Comparison of ENCODE assay signal across 30 cellular contexts in genomic region chr15:27770769-27771554, GRCh38.
"Had no signal": no experiment of that assay in that cellular context is flagged by ENCODE, and none has a peak within 500 bp of the region (broad histone marks: within the 10 kb centered on the region; RNA-seq: fewer than 3 reads in every experiment).

No MANE protein-coding gene starts in this region.

- H3K4me1 Mint-ChIP-seq: natural killer cell; stimulated activated memory B cell treated with anti-CD40 and anti-IgM and Interleukin-4, amounts not matched to agents 10 μg/mL and 1 μg/mL and 100 μg/mL, for 72 hours; stimulated activated naive CD8-positive, alpha-beta T cell treated with anti-CD3 and anti-CD28 coated beads, Interleukin-15, amount 100 ng/mL, for 72 hours had no signal

- H3K4me3 ChIP-seq: neural progenitor cell, ovary, psoas muscle, skin epidermis, smooth muscle cell, spleen, suprapubic skin, tibial artery, transverse colon, upper lobe of left lung, uterus had no signal

- H3K27ac ChIP-seq: neural progenitor cell, ovary, parathyroid adenoma, psoas muscle, skin epidermis, spleen, suprapubic skin, testis, tibial artery, transverse colon, upper lobe of left lung, uterus had no signal

- H3K9ac ChIP-seq: neural progenitor cell, parathyroid adenoma had no signal

- H3K36me3 ChIP-seq: neural progenitor cell, ovary, spleen, suprapubic skin, tibial artery, transverse colon, upper lobe of left lung, uterus had no signal

- ATAC-seq: natural killer cell; psoas muscle; sciatic nerve; stimulated activated naive CD8-positive, alpha-beta T cell treated with anti-CD3 and anti-CD28 coated beads, Interleukin-15, Interleukin-2, amounts not matched to agents 100 U/mL and 50 U/mL, for 24 hours had no signal

- H3K36me3 Mint-ChIP-seq: naive B cell; neural progenitor cell; stimulated activated memory B cell treated with anti-CD40 and anti-IgM and Interleukin-4, amounts not matched to agents 10 μg/mL and 1 μg/mL and 100 μg/mL, for 72 hours had no signal

- H3K4me3 Mint-ChIP-seq: naive B cell; natural killer cell; nephron; neural progenitor cell; stimulated activated memory B cell treated with anti-CD40 and anti-IgM and Interleukin-4, amounts not matched to agents 10 μg/mL and 1 μg/mL and 100 μg/mL, for 72 hours; stimulated activated naive CD8-positive, alpha-beta T cell treated with anti-CD3 and anti-CD28 coated beads, Interleukin-15, amount 100 ng/mL, for 72 hours had no signal

- H3K27ac Mint-ChIP-seq: naive B cell; natural killer cell; nephron; neural progenitor cell; progenitor cell of endocrine pancreas; stimulated activated memory B cell treated with anti-CD40 and anti-IgM and Interleukin-4, amounts not matched to agents 10 μg/mL and 1 μg/mL and 100 μg/mL, for 72 hours; stimulated activated naive CD8-positive, alpha-beta T cell treated with anti-CD3 and anti-CD28 coated beads, Interleukin-15, amount 100 ng/mL, for 72 hours had no signal

- H3K27me3 Mint-ChIP-seq: naive B cell; progenitor cell of endocrine pancreas; stimulated activated memory B cell treated with anti-CD40 and anti-IgM and Interleukin-4, amounts not matched to agents 10 μg/mL and 1 μg/mL and 100 μg/mL, for 72 hours; stimulated activated naive CD8-positive, alpha-beta T cell treated with anti-CD3 and anti-CD28 coated beads, Interleukin-15, amount 100 ng/mL, for 72 hours had no signal

- H3K4me1 ChIP-seq: neural progenitor cell, parathyroid adenoma, psoas muscle, spleen, suprapubic skin, testis, tibial artery, transverse colon, upper lobe of left lung, uterus had no signal

- H3K79me2 ChIP-seq: parathyroid adenoma had no signal

- H3K4me2 ChIP-seq: neural progenitor cell, smooth muscle cell had no signal

- H3K27me3 ChIP-seq: neural progenitor cell, ovary, spleen, suprapubic skin, testis, tibial artery, transverse colon, upper lobe of left lung, uterus had no signal

- H3K9me3 ChIP-seq: psoas muscle, suprapubic skin, testis, tibial artery, uterus had no signal

- DNase-seq: naive B cell; natural killer cell; occipital lobe; ovary; psoas muscle; right cardiac atrium; spleen; stimulated activated CD4-positive, alpha-beta T cell treated with anti-CD3 and anti-CD28 coated beads, Interleukin-12 subunit alpha, Interleukin-12 subunit beta, amount 100 ng/mL, for 4 hours; stimulated activated CD4-positive, alpha-beta T cell treated with anti-CD3 and anti-CD28 coated beads, Interleukin-1b, Interleukin-23, amount 100 ng/mL, for 48 hours; stimulated activated CD4-positive, alpha-beta T cell treated with anti-CD3 and anti-CD28 coated beads, Interleukin-4, amount 100 ng/mL, for 1 hour; stimulated activated CD4-positive, alpha-beta T cell treated with anti-CD3 and anti-CD28 coated beads, Interleukin-4, amount 100 ng/mL, for 4 hours; stimulated activated CD8-positive, alpha-beta memory T cell treated with anti-CD3 and anti-CD28 coated beads, Interleukin-4, amount 100 ng/mL, for 48 hours; stimulated activated naive CD4-positive, alpha-beta T cell; stimulated activated naive CD8-positive, alpha-beta T cell treated with anti-CD3 and anti-CD28 coated beads, Interleukin-15, amount 100 ng/mL, for 72 hours; stimulated activated naive CD8-positive, alpha-beta T cell treated with anti-CD3 and anti-CD28 coated beads, Interleukin-15, Interleukin-2, amounts not matched to agents 100 U/mL and 50 U/mL, for 24 hours; substantia nigra; testis; tibial artery; transverse colon; uterus had no signal

- H2AFZ ChIP-seq: neural progenitor cell, parathyroid adenoma had no signal
